ENCODE assay signal across 1 cellular context in the genomic region with DNA sequence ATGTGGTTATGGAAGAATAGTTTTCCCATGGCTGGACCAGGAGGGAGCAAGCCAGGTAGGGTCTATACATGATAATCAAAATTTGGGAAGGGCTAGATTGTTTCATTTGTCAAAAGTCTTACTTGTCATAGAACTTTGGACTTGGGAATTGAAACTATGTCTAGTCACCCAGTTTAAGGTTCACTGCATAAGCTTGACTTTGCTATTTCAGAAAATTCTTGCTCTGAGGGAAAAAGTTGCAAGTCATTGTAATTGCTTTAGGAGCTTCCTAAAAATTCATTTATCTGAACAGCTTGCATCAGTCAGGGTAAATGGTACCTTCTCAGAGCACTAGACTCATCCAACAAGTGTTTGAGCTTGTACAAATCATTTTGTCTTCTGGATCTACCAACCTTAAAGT.
TF ChIP-seq lines count a peak whose summit lies in the region.

No MANE protein-coding gene starts in this region.

TF ChIP-seq in liver, 16 proteins besides CTCF, POLR2A, EP300 and RAD21 (continued from another document):
- TF ChIP-seq, protein P1, sequence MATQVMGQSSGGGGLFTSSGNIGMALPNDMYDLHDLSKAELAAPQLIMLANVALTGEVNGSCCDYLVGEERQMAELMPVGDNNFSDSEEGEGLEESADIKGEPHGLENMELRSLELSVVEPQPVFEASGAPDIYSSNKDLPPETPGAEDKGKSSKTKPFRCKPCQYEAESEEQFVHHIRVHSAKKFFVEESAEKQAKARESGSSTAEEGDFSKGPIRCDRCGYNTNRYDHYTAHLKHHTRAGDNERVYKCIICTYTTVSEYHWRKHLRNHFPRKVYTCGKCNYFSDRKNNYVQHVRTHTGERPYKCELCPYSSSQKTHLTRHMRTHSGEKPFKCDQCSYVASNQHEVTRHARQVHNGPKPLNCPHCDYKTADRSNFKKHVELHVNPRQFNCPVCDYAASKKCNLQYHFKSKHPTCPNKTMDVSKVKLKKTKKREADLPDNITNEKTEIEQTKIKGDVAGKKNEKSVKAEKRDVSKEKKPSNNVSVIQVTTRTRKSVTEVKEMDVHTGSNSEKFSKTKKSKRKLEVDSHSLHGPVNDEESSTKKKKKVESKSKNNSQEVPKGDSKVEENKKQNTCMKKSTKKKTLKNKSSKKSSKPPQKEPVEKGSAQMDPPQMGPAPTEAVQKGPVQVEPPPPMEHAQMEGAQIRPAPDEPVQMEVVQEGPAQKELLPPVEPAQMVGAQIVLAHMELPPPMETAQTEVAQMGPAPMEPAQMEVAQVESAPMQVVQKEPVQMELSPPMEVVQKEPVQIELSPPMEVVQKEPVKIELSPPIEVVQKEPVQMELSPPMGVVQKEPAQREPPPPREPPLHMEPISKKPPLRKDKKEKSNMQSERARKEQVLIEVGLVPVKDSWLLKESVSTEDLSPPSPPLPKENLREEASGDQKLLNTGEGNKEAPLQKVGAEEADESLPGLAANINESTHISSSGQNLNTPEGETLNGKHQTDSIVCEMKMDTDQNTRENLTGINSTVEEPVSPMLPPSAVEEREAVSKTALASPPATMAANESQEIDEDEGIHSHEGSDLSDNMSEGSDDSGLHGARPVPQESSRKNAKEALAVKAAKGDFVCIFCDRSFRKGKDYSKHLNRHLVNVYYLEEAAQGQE (IDR thresholded peaks at IDR 0.05) = no peak
- TF ChIP-seq RXRA (IDR thresholded peaks at IDR 0.05) (peak in 1 of 2 donors; percentile 19), JUND (IDR thresholded peaks at IDR 0.05) (peak in 1 of 2 donors; percentile 34), TAF1 (conservative IDR thresholded peaks at IDR 0.05) (no peak), FOXA1 (IDR thresholded peaks at IDR 0.05) (no peak), HNF4A (conservative IDR thresholded peaks at IDR 0.05) (peak; percentile 75 to 92)
